Comparison of ENCODE assay signal across 8 cellular contexts in the genomic region with DNA sequence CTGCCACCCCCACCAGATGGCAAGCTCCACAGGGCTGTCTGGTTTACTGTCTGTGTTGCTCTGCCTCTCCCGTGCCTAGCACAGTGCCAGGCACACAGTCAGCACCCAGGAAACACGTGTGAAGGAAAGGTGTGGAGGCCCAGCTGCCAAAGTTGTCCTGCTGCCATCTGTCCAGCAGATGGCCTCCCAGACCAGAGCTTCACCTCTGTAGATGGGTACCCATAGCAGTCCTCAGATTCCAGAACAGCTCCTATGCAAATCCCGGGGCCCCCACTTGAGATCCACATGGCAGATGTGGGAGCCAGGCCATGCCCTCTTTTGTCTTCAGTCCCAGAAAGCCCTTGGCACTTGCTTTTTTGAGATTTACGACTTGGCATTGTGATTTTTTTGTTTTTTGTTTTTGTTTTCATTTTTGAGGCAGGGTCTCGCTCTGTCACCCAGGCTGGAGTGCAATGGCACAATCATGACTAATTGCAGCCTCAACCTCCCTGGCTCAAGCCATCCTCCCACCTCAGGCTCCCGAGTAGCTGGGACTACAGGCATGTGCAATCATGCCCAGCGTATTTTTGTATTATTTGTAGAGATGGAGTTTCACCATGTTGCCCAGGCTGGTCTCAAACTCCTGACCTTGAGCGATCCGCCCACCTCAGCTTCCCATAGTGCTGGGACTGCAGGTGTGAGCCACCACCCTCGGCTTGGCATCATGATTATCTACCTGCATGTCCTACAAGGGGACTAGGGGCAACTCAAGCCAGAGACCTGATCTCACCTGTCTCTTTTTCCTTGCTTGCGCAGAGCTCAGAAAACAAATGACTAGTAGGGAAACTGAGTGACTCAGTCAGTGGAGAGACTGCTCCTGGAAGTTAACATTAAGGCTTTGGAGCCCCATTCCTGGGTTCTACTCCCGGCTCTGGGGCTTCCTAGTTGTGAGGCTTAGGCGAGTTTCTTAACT. TPM values are rescaled to one million over a fixed set of nuclear protein-coding genes. Genes with fewer than 3 reads are reported as not detected.
DNase-seq lines count a peak whose midpoint lies in the region; ATAC-seq, FAIRE-seq and TF ChIP-seq lines count a peak whose summit lies in the region.
"Had no signal": no experiment of that assay in that cellular context is flagged by ENCODE, and none has a peak within 500 bp of the region (broad histone marks: within the 10 kb centered on the region; RNA-seq: fewer than 3 reads in every experiment).

No MANE protein-coding gene starts in this region.

- H3K4me1 ChIP-seq in DOHH2 (ENCODE audit: control insufficient read depth, low read length): no peaks in the 10 kb centered on the region; the same call in 1 of the 2 replicates

- peak overlapping the region in 1 of 2 donors; percentile 43 for H3K27ac Mint-ChIP-seq in T-cell

- peak in 17 of 34 experiments; percentile 9 to 58 (median 33) for DNase-seq in T-cell
- peak; percentile 60 for DNase-seq in bronchial epithelial cell (ENCODE audit: low read depth)
- peak; percentile 66 for DNase-seq in kidney tubule cell (ENCODE audit: low spot score)
- peak; percentile 64 for DNase-seq in stimulated activated CD8-positive, alpha-beta memory T cell treated with anti-CD3 and anti-CD28 coated beads, Interleukin-4, amount 100 ng/mL, for 48 hours
- DNase-seq in T1000 (lab: John Stamatoyannopoulos, UW): no peak

- FAIRE-seq in bronchial epithelial cell (lab: Jason Lieb, UNC): no peak
- FAIRE-seq: TTC549 had no signal

- H4K20me1 ChIP-seq in DOHH2 (ENCODE audit: control insufficient read depth, insufficient read depth, low read depth, low read length): no peaks in the 10 kb centered on the region

- no peaks in the 10 kb centered on the region for H3F3A ChIP-seq in DOHH2 (ENCODE audit: control insufficient read depth, insufficient read depth)

- ATAC-seq in HG02763 (IDR thresholded peaks at IDR 0.05; ENCODE audit: unreplicated experiment): peak; percentile 51
- peak; percentile 59 to 75 (median 68) for ATAC-seq in T-cell (replicated peaks in 1 of 4)

- no peaks in the 10 kb centered on the region for H3K79me2 ChIP-seq in DOHH2 (ENCODE audit: control insufficient read depth, low read length)

- H3K27me3 ChIP-seq in DOHH2 (ENCODE audit: control insufficient read depth, low read length) (peaks cover 33% of the 10 kb centered on the region), bronchial epithelial cell (ENCODE audit: control insufficient read depth, insufficient read depth, low read length) (peaks cover 20% of the 10 kb centered on the region)

- POLR2A ChIA-PET in T-cell (lab: Charles Lee): no interaction called here

- no peaks in the 10 kb centered on the region for H3K9me3 Mint-ChIP-seq in T-cell

- no peak overlapping the region for H3K4me2 ChIP-seq in DOHH2 (ENCODE audit: low read length)

- no peak overlapping the region for H3K4me3 Mint-ChIP-seq in T-cell

- CTCF ChIA-PET in T-cell (lab: Charles Lee): interaction anchor here (0.7 to 1.4 kb wide), 2 partner anchors 19 to 47 kb away, joined by 3 read pairs; no protein-coding TSS in a partner anchor

- peak; percentile 90 for TF ChIP-seq CTCF in DOHH2 (IDR thresholded peaks at IDR 0.05; ENCODE audit: low read depth, low read length, poor library complexity, severe bottlenecking)
- peak; percentile 92 for TF ChIP-seq CTCF in bronchial epithelial cell (IDR thresholded peaks at IDR 0.05; ENCODE audit: insufficient read depth, low read length, severe bottlenecking)

- no peaks in the 10 kb centered on the region for H3K36me3 Mint-ChIP-seq in T-cell

- no peaks in the 10 kb centered on the region for H3K36me3 ChIP-seq in DOHH2 (ENCODE audit: control insufficient read depth, low read length)
- H3K36me3 ChIP-seq in bronchial epithelial cell (ENCODE audit: control insufficient read depth, insufficient read depth, low read length): no peaks in the 10 kb centered on the region

- H3K27ac ChIP-seq in DOHH2 (ENCODE audit: low read depth, low read length): no peak overlapping the region

- H3K4me3 ChIP-seq in DOHH2 (ENCODE audit: low read length): no peak overlapping the region
- H3K4me3 ChIP-seq in bronchial epithelial cell (ENCODE audit: low read depth, low read length): no peak overlapping the region

- peaks cover 0 to 12% (median 4%) of the 10 kb centered on the region in 3 donors for H3K4me1 Mint-ChIP-seq in T-cell

- no peaks in the 10 kb centered on the region for H3K9me2 ChIP-seq in DOHH2 (replicated peaks; ENCODE audit: control insufficient read depth, low read length)

- peaks cover 27 to 37% of the 10 kb centered on the region in 2 donors for H3K27me3 Mint-ChIP-seq in T-cell

- no peaks in the 10 kb centered on the region for H3K9me3 ChIP-seq in DOHH2 (ENCODE audit: control insufficient read depth, insufficient read depth, low read length)

RNA-seq across cellular contexts. Expression of a gene that starts 16.9 kb away (rescaled TPM):
- under 1 TPM; 0.10 to 0.38 (median 0.13) TPM for total RNA-seq in T-cell
- 0.13 TPM in 1 of 2 replicates, not detected in the other for total RNA-seq in bronchial epithelial cell

RNA-seq across cellular contexts. Expression of a gene that starts 20.2 kb away (rescaled TPM):
- total RNA-seq in T-cell: not detected
- under 0.01 TPM in 1 of 2 replicates, not detected in the other for total RNA-seq in bronchial epithelial cell

RNA-seq across cellular contexts. Expression of a gene that starts 57.7 kb away (rescaled TPM):
- total RNA-seq in T-cell (10 to 100 TPM; 39.9 to 47.7 (median 42.6) TPM), bronchial epithelial cell (7.9 and 10.2 TPM in 2 replicates)
